ENCODE assay signal across 23 cellular contexts in the genomic region with DNA sequence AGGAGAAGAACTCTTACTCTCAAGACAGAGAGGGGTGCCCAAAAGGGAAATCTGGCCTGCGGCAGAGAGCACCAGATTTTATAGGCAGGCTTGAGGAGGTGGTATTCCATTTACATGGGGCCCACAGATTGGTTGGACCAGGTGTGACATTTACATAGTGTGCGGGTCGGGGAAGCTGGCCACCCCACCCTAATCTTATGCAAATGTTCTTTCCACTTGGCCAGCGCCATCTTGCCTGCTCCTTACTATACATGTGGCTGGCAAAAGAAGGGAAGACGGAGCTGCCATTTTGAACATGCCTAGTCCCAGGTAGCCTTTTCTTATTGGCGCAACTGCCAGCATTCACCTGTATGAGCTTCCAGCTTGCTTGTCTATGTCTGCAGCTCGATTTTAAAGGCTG. TPM values are rescaled to one million over a fixed set of nuclear protein-coding genes. Genes with fewer than 3 reads are reported as not detected.
DNase-seq lines count a peak whose midpoint lies in the region; ATAC-seq and TF ChIP-seq lines count a peak whose summit lies in the region.
"Had no signal": no experiment of that assay in that cellular context is flagged by ENCODE, and none has a peak within 500 bp of the region (broad histone marks: within the 10 kb centered on the region; RNA-seq: fewer than 3 reads in every experiment).

No MANE protein-coding gene starts in this region.

- no peak for TF ChIP-seq CTCF in WTC11 (IDR thresholded peaks at IDR 0.05)

- H3K27me3 ChIP-seq in HUES48 (ENCODE audit: control insufficient read depth, insufficient read depth, low read length) (no peaks in the 10 kb centered on the region), iPS-20b (ENCODE audit: insufficient read depth, low read length) (no peaks in the 10 kb centered on the region)

- H3K27ac ChIP-seq in HUES48 (ENCODE audit: low read depth, low read length), result peak overlapping the region; percentile 86
- peak overlapping the region; percentile 82 for H3K27ac ChIP-seq in iPS-20b (ENCODE audit: low read length)

- peaks cover 13% of the 10 kb centered on the region for H3K9me3 ChIP-seq in HUES48 (ENCODE audit: control insufficient read depth, insufficient read depth, low read length)
- H3K9me3 ChIP-seq in iPS-20b (ENCODE audit: insufficient read depth, low read depth, low read length), result peaks cover 9% of the 10 kb centered on the region

- peak overlapping the region; percentile 20 for H3K4me3 Mint-ChIP-seq in WTC11
- H3K4me3 Mint-ChIP-seq in activated CD8-positive, alpha-beta memory T cell treated with anti-CD3 and anti-CD28 coated beads, Interleukin-2, amount 10 ng/mL, durations not matched to agents 7 days and 5 days, result no peak overlapping the region
- H3K4me3 Mint-ChIP-seq: B cell; CD4-positive, CD25-positive, alpha-beta regulatory T cell; CD8-positive, alpha-beta memory T cell; IgD-negative memory B cell had no signal

- ATAC-seq in WTC11, result peak; percentile 94
- ATAC-seq in activated CD8-positive, alpha-beta memory T cell treated with anti-CD3 and anti-CD28 coated beads, Interleukin-2, amount 10 ng/mL, durations not matched to agents 7 days and 5 days, result no peak
- ATAC-seq: HepG2 had no signal

- H3K4me1 Mint-ChIP-seq in WTC11, result peaks cover 63% of the 10 kb centered on the region
- no peaks in the 10 kb centered on the region for H3K4me1 Mint-ChIP-seq in activated CD8-positive, alpha-beta memory T cell treated with anti-CD3 and anti-CD28 coated beads, Interleukin-2, amount 10 ng/mL, durations not matched to agents 7 days and 5 days
- H3K4me1 Mint-ChIP-seq: B cell; CD4-positive, CD25-positive, alpha-beta regulatory T cell; CD8-positive, alpha-beta memory T cell; IgD-negative memory B cell had no signal

- POLR2A ChIA-PET in WTC11 (lab: Charles Lee), result no interaction called here

- peaks cover 30% of the 10 kb centered on the region for H3K36me3 ChIP-seq in HUES48 (ENCODE audit: control insufficient read depth, insufficient read depth, low read length)
- peaks cover 46% of the 10 kb centered on the region for H3K36me3 ChIP-seq in iPS-20b (ENCODE audit: insufficient read depth, low read depth, low read length)

- H3K36me3 Mint-ChIP-seq in WTC11, result peaks cover 54% of the 10 kb centered on the region
- H3K36me3 Mint-ChIP-seq in activated CD8-positive, alpha-beta memory T cell treated with anti-CD3 and anti-CD28 coated beads, Interleukin-2, amount 10 ng/mL, durations not matched to agents 7 days and 5 days, result no peaks in the 10 kb centered on the region
- H3K36me3 Mint-ChIP-seq: CD4-positive, CD25-positive, alpha-beta regulatory T cell; CD8-positive, alpha-beta memory T cell had no signal

- DNase-seq in ELF-1 (ENCODE audit: low read depth, low spot score) (peak; percentile 17), WTC11 (ENCODE audit: low spot score) (peak; percentile 49), A172 (ENCODE audit: low spot score) (no peak), inferior parietal cortex (ENCODE audit: extremely low spot score) (no peak), NCI-H1092 (lab: John Stamatoyannopoulos, UW) (no peak)
- DNase-seq in activated CD8-positive, alpha-beta memory T cell treated with anti-CD3 and anti-CD28 coated beads, Interleukin-2, amount 10 ng/mL, durations not matched to agents 7 days and 5 days, result no peak
- DNase-seq: 8988T; C1 segment of cervical spinal cord; CD4-positive, CD25-positive, alpha-beta regulatory T cell; CD8-positive, alpha-beta memory T cell; COR-L47; DMS 273 treated with DMSO at 0.1 percent for 48 hours; DMS53; DND-41; EL; HCEC 1CT; KBM-7 had no signal

- peaks cover 39% of the 10 kb centered on the region for H3K9me3 Mint-ChIP-seq in WTC11
- peaks cover 2% of the 10 kb centered on the region for H3K9me3 Mint-ChIP-seq in activated CD8-positive, alpha-beta memory T cell treated with anti-CD3 and anti-CD28 coated beads, Interleukin-2, amount 10 ng/mL, durations not matched to agents 7 days and 5 days (ENCODE audit: low read depth)

- H3K27ac Mint-ChIP-seq in WTC11, result peak overlapping the region; percentile 83
- no peak overlapping the region for H3K27ac Mint-ChIP-seq in activated CD8-positive, alpha-beta memory T cell treated with anti-CD3 and anti-CD28 coated beads, Interleukin-2, amount 10 ng/mL, durations not matched to agents 7 days and 5 days
- H3K27ac Mint-ChIP-seq: B cell; CD4-positive, CD25-positive, alpha-beta regulatory T cell; CD8-positive, alpha-beta memory T cell had no signal

- no peak overlapping the region for H3K9ac ChIP-seq in HUES48 (ENCODE audit: low read depth, low read length)
- H3K9ac ChIP-seq in iPS-20b (ENCODE audit: low read depth, low read length), result no peak overlapping the region

- no peaks in the 10 kb centered on the region for H3K27me3 Mint-ChIP-seq in WTC11 (ENCODE audit: low read depth)
- H3K27me3 Mint-ChIP-seq in activated CD8-positive, alpha-beta memory T cell treated with anti-CD3 and anti-CD28 coated beads, Interleukin-2, amount 10 ng/mL, durations not matched to agents 7 days and 5 days, result peaks cover 30% of the 10 kb centered on the region

- H3K4me1 ChIP-seq in HUES48 (ENCODE audit: control insufficient read depth, insufficient read depth, low read length) (peaks cover 48% of the 10 kb centered on the region), iPS-20b (ENCODE audit: insufficient read depth, low read length) (peaks cover 41% of the 10 kb centered on the region)

- H3K4me3 ChIP-seq in HUES48 (ENCODE audit: low read depth, low read length) (no peak overlapping the region), iPS-20b (ENCODE audit: low read length) (peak overlapping the region; percentile 33; the same call in 1 of the 2 replicates)

- CTCF ChIA-PET in WTC11 (lab: Charles Lee), result interaction anchor here (0.8 kb wide), 1 partner anchor 62 kb away, joined by 4 read pairs; no protein-coding TSS in a partner anchor
- CTCF ChIA-PET in activated CD8-positive, alpha-beta memory T cell treated with anti-CD3 and anti-CD28 coated beads, Interleukin-2, amount 10 ng/mL, durations not matched to agents 7 days and 5 days (lab: Charles Lee), result no interaction called here

TF ChIP-seq in WTC11, 78 proteins besides CTCF, POLR2A, EP300 and RAD21:
- TF ChIP-seq TEAD1 (CRISPR knock-in tag; IDR thresholded peaks at IDR 0.05) (no peak), ZNF396 (CRISPR knock-in tag; IDR thresholded peaks at IDR 0.05; ENCODE audit: borderline replicate concordance) (0 out of 2 replicates have a peak, but pooled peaks have one; percentile 15)
- TF ChIP-seq, protein P1, sequence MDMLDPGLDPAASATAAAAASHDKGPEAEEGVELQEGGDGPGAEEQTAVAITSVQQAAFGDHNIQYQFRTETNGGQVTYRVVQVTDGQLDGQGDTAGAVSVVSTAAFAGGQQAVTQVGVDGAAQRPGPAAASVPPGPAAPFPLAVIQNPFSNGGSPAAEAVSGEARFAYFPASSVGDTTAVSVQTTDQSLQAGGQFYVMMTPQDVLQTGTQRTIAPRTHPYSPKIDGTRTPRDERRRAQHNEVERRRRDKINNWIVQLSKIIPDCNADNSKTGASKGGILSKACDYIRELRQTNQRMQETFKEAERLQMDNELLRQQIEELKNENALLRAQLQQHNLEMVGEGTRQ (CRISPR knock-in tag; IDR thresholded peaks at IDR 0.05), result 0 out of 2 replicates have a peak, but pooled peaks have one; percentile 9
TF ChIP-seq in WTC11: peak in this region for 2.

RNA-seq across cellular contexts. Expression of a gene that starts 34.8 kb away (rescaled TPM):
- 51.4 to 53.0 TPM (median 52.1 TPM) in 3 replicates for total RNA-seq in WTC11 (2021)
- total RNA-seq in A172 (2014; rRNA removed; shearing (Covaris generic)), result 0.29 and 0.74 TPM in 2 replicates
- total RNA-seq in activated CD8-positive, alpha-beta memory T cell treated with anti-CD3 and anti-CD28 coated beads, Interleukin-2, amount 10 ng/mL, durations not matched to agents 7 days and 5 days, result not detected
- total RNA-seq: B cell; CD4-positive, CD25-positive, alpha-beta regulatory T cell; CD8-positive, alpha-beta memory T cell; HT-29 had no signal

Comparison
In these comparisons a context has a peak if more than half of its experiments do, and no peak if none do; other contexts are left out.
1. DNase-seq: peak in ELF-1 (single experiment) and WTC11 (single experiment); none in A172 (single experiment), inferior parietal cortex (single experiment), activated CD8-positive, alpha-beta memory T cell treated with anti-CD3 and anti-CD28 coated beads, Interleukin-2, amount 10 ng/mL, durations not matched to agents 7 days and 5 days (single experiment) and NCI-H1092 (single experiment).
2. RNA of a gene that starts 34.8 kb away (total RNA-seq): 51.4 to 53.0 TPM in WTC11; 0.29 to 0.74 TPM in A172 and not detected in activated CD8-positive, alpha-beta memory T cell treated with anti-CD3 and anti-CD28 coated beads, Interleukin-2, amount 10 ng/mL, durations not matched to agents 7 days and 5 days; every median in the first group is over 10 times any median in the second.